33 cellular contexts compared by ENCODE assay signal in the genomic region with DNA sequence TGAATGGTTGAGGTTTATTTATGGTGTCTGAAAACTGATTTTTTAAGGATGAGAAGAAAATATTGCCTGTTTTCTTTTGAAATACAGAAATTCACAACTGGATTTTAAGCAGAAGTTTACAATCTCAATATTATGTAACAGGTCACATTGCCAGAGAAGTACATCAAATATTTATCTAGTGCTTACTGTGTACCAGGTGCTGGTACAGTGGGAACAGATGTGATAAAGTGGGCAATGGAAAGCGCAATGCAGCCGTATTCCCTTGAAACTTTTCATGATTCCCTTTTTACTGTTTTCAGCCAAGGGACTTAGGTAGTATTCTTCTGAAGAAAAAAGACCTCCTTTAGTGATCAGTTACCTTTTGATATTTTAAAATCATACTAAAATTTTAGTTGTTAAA.
"Had no signal": no experiment of that assay in that cellular context is flagged by ENCODE, and none has a peak within 500 bp of the region (broad histone marks: within the 10 kb centered on the region; RNA-seq: fewer than 3 reads in every experiment).

No MANE protein-coding gene starts in this region.

- H3K4me1 ChIP-seq: adrenal gland, gastroesophageal sphincter, left ventricle myocardium inferior, sigmoid colon, thyroid gland had no signal

- ATAC-seq: activated CD4-positive, CD25-positive, alpha-beta regulatory T cell treated with anti-CD3 and anti-CD28 coated beads, Interleukin-2, amount 50 U/mL, for 24 hours; gastroesophageal sphincter; stimulated activated memory B cell treated with anti-CD40 and anti-IgM and Interleukin-4, amounts not matched to agents 10 μg/mL and 1 μg/mL and 100 μg/mL, for 72 hours; stimulated activated naive CD8-positive, alpha-beta T cell treated with anti-CD3 and anti-CD28 coated beads, Interleukin-15, amount 100 ng/mL, for 72 hours had no signal

- H3K4me3 ChIP-seq: adrenal gland, cardiac muscle cell, coronary artery, dorsolateral prefrontal cortex, gastroesophageal sphincter, left ventricle myocardium inferior, sigmoid colon, smooth muscle cell, thyroid gland, upper lobe of left lung had no signal

- DNase-seq: activated CD4-positive, alpha-beta T cell treated with anti-CD3 and anti-CD28 coated beads for 48 hours; activated CD4-positive, alpha-beta T cell treated with anti-CD3 and anti-CD28 coated beads, Interleukin-2, amount 50 U/mL, for 48 hours; activated CD8-positive, alpha-beta memory T cell treated with anti-CD3 and anti-CD28 coated beads, Interleukin-2, amount 50 U/mL, for 4 hours; activated effector memory CD4-positive, alpha-beta T cell treated with anti-CD3 and anti-CD28 coated beads, Interleukin-2, amount 50 U/mL, for 16 hours; activated naive CD4-positive, alpha-beta T cell treated with anti-CD3 and anti-CD28 coated beads for 36 hours; activated naive CD8-positive, alpha-beta T cell treated with anti-CD3 and anti-CD28 coated beads for 36 hours; activated T-cell treated with anti-CD3 and anti-CD28 coated beads, Interleukin-2, amount 50 U/mL, for 1 hour; adrenal gland; aorta; cerebellar nuclear complex; dorsolateral prefrontal cortex; effector memory CD4-positive, alpha-beta T cell; hippocampal formation; immature natural killer cell; kidney; left ventricle myocardium inferior; sigmoid colon; stimulated activated CD4-positive, alpha-beta T cell treated with anti-CD3 and anti-CD28 coated beads, Interleukin-1b, Interleukin-23, amount 100 ng/mL, for 48 hours; stimulated activated CD4-positive, alpha-beta T cell treated with anti-CD3 and anti-CD28 coated beads, Interleukin-4, amount 100 ng/mL, for 4 hours; stimulated activated CD8-positive, alpha-beta memory T cell treated with anti-CD3 and anti-CD28 coated beads, Interleukin-4, amount 100 ng/mL, for 48 hours; stimulated activated naive CD8-positive, alpha-beta T cell treated with anti-CD3 and anti-CD28 coated beads, Interleukin-15, amount 100 ng/mL, for 72 hours; T-helper 1 cell; thyroid gland; WERI-Rb-1 had no signal

- H3K27ac ChIP-seq: adrenal gland, cardiac muscle cell, coronary artery, dorsolateral prefrontal cortex, gastroesophageal sphincter, left ventricle myocardium inferior, sigmoid colon, thyroid gland, upper lobe of left lung, WERI-Rb-1 had no signal

- H3K4me2 ChIP-seq: smooth muscle cell had no signal

- H3K27me3 ChIP-seq: adrenal gland, cardiac muscle cell, dorsolateral prefrontal cortex, gastroesophageal sphincter, sigmoid colon, thyroid gland, upper lobe of left lung had no signal

- FAIRE-seq: endothelial cell of umbilical vein, kidney, TTC549 had no signal

- H3K9me3 ChIP-seq: adrenal gland, gastroesophageal sphincter, left ventricle myocardium inferior, sigmoid colon, thyroid gland, upper lobe of left lung had no signal
